21 cellular contexts compared by ENCODE assay signal in the genomic region with DNA sequence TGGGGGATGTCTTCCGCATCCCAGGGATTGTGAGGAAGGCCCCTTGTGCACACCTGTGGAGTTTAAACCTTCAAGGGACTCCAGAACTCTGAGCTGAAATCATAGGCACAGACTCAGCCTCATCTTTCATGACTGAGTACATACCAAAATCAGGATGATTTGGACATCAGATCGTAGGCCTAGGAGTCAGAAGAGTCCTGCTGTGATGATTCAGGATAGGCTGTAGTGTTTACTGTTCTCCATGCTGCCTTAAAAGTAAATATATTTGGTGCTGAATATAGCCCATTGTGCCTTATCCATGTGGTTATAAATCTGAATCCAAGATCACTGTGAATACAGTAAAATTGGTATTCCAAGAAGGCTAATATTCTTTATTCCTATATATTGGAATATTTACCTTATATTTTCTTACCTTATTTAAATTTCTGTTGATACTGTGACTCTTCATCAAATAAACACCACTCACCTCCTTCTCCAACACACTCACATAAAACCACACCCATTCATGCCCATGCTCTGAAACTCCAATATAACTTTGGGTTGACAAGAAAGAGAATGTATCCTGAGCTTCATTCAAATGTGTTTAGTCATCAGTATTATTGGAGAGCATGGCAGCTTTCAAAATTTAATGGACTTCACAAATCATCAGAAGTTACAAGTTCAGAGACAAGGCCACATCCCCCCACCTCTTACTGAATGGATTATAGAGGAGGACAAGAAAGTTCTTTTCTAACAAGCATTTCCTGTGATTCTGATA.
"Had no signal": no experiment of that assay in that cellular context is flagged by ENCODE, and none has a peak within 500 bp of the region (broad histone marks: within the 10 kb centered on the region; RNA-seq: fewer than 3 reads in every experiment).

No MANE protein-coding gene starts in this region.

- H3K27ac ChIP-seq: brain microvascular endothelial cell, colonic mucosa, right atrium auricular region had no signal

- DNase-seq: activated CD4-positive, alpha-beta T cell treated with anti-CD3 and anti-CD28 coated beads, Interleukin-2, amount 10 ng/mL, durations not matched to agents 7 days and 5 days; activated CD8-positive, alpha-beta memory T cell treated with anti-CD3 and anti-CD28 coated beads, Interleukin-2, amount 50 U/mL, for 4 hours; activated CD8-positive, alpha-beta T cell treated with anti-CD3 and anti-CD28 coated beads, Interleukin-2, amount 10 ng/mL, durations not matched to agents 7 days and 5 days; activated naive CD4-positive, alpha-beta T cell treated with anti-CD3 and anti-CD28 coated beads for 36 hours; activated T-cell treated with anti-CD3 and anti-CD28 coated beads, Interleukin-2, amount 50 U/mL, for 4 hours; brain microvascular endothelial cell; colonic mucosa; erythroblast; kidney; left ventricle myocardium superior; nephron progenitor cell; occipital lobe; posterior cingulate gyrus; stimulated activated CD4-positive, alpha-beta T cell treated with anti-CD3 and anti-CD28 coated beads, Interleukin-15, amount 100 ng/mL, for 24 hours; stimulated activated CD4-positive, alpha-beta T cell treated with anti-CD3 and anti-CD28 coated beads, Interleukin-2, amount 100 ng/mL, for 48 hours; stimulated activated naive CD8-positive, alpha-beta T cell treated with anti-CD3 and anti-CD28 coated beads, Interleukin-15, amount 100 ng/mL, for 72 hours; T-helper 1 cell; T-helper 9 cell; trophoblast cell had no signal

- H3K9me3 ChIP-seq: colonic mucosa, right atrium auricular region had no signal

- H3K36me3 ChIP-seq: brain microvascular endothelial cell, colonic mucosa, right atrium auricular region had no signal

- ATAC-seq: activated CD4-positive, CD25-positive, alpha-beta regulatory T cell treated with anti-CD3 and anti-CD28 coated beads, Interleukin-2, amount 50 U/mL, for 24 hours; activated CD8-positive, alpha-beta T cell treated with anti-CD3 and anti-CD28 coated beads, Interleukin-2, amount 10 ng/mL, durations not matched to agents 7 days and 5 days; activated T-cell treated with anti-CD3 and anti-CD28 coated beads, Interleukin-2, amount 50 U/mL, for 4 hours; left ventricle myocardium superior; stimulated activated naive CD8-positive, alpha-beta T cell treated with anti-CD3 and anti-CD28 coated beads, Interleukin-15, amount 100 ng/mL, for 72 hours had no signal

- H3K4me3 ChIP-seq: colonic mucosa, right atrium auricular region had no signal

- H3K27me3 ChIP-seq: brain microvascular endothelial cell, colonic mucosa, right atrium auricular region had no signal

- H3K4me1 ChIP-seq: colonic mucosa, right atrium auricular region had no signal
